ENCODE assay signal across 8 cellular contexts in genomic region chr2:136647039-136647438, GRCh38.
"Had no signal": no experiment of that assay in that cellular context is flagged by ENCODE, and none has a peak within 500 bp of the region (broad histone marks: within the 10 kb centered on the region; RNA-seq: fewer than 3 reads in every experiment).

No MANE protein-coding gene starts in this region.

- FAIRE-seq: G401.6, GM12878, GM12891, GM12892, GM18507, GM19239 had no signal

- DNase-seq: GDM1, GF-D8 had no signal

- H3K4me3 ChIP-seq: GM12878 had no signal

- ATAC-seq: GM12878 had no signal
